5 cellular contexts compared by ENCODE assay signal in genomic region chr2:73636977-73637376, GRCh38. TPM values are rescaled to one million over a fixed set of nuclear protein-coding genes. Genes with fewer than 3 reads are reported as not detected.
"Had no signal": no experiment of that assay in that cellular context is flagged by ENCODE, and none has a peak within 500 bp of the region (broad histone marks: within the 10 kb centered on the region; RNA-seq: fewer than 3 reads in every experiment).

No MANE protein-coding gene starts in this region.

RNA-seq across cellular contexts. Expression of gene NAT8, which starts 5.2 kb away (rescaled TPM):
- total RNA-seq: GM23248, H4, H7, HFFc6, HT1080 had no signal
